Comparison of ENCODE assay signal across 11 cellular contexts in genomic region chr10:58065529-58065815, GRCh38.
DNase-seq lines count a peak whose midpoint lies in the region; ATAC-seq and TF ChIP-seq lines count a peak whose summit lies in the region.
"Had no signal": no experiment of that assay in that cellular context is flagged by ENCODE, and none has a peak within 500 bp of the region (broad histone marks: within the 10 kb centered on the region; RNA-seq: fewer than 3 reads in every experiment).

No MANE protein-coding gene starts in this region.

- H3K9me3 ChIP-seq in RWPE2 (ENCODE audit: severe bottlenecking) = no peaks in the 10 kb centered on the region
- H3K9me3 ChIP-seq: SJSA1 had no signal

- H3K36me3 ChIP-seq in RWPE2 (ENCODE audit: low read depth) = no peaks in the 10 kb centered on the region
- H3K36me3 ChIP-seq: SJSA1 had no signal

- H3K4me3 ChIP-seq in RWPE2 (ENCODE audit: severe bottlenecking) = no peak overlapping the region
- H3K4me3 ChIP-seq: GM23248, SJSA1 had no signal

- H3K27me3 ChIP-seq in RWPE2 (ENCODE audit: insufficient read depth, poor library complexity, severe bottlenecking) = no peaks in the 10 kb centered on the region
- H3K27me3 ChIP-seq: SJSA1 had no signal

- no peak overlapping the region for H3K27ac ChIP-seq in RWPE2 (ENCODE audit: poor library complexity, severe bottlenecking)
- H3K27ac ChIP-seq: GM23248, SJSA1 had no signal

- H3K4me3 Mint-ChIP-seq in HFFc6 (peak overlapping the region; percentile 63), mesothelial cell of epicardium (peak overlapping the region; percentile 46)
- H3K4me3 Mint-ChIP-seq: CD4-positive, CD25-positive, alpha-beta regulatory T cell had no signal

- H3K27ac Mint-ChIP-seq in HFFc6 = no peak overlapping the region
- H3K27ac Mint-ChIP-seq in mesothelial cell of epicardium = no peak overlapping the region
- H3K27ac Mint-ChIP-seq: CD4-positive, CD25-positive, alpha-beta regulatory T cell had no signal

- H3K4me1 Mint-ChIP-seq in HFFc6 (ENCODE audit: low read depth) (peaks cover 30% of the 10 kb centered on the region), mesothelial cell of epicardium (peaks cover 21% of the 10 kb centered on the region)
- H3K4me1 Mint-ChIP-seq: CD4-positive, CD25-positive, alpha-beta regulatory T cell had no signal

- H3K4me1 ChIP-seq in RWPE2 (ENCODE audit: insufficient read depth, poor library complexity, severe bottlenecking) = no peaks in the 10 kb centered on the region
- H3K4me1 ChIP-seq: SJSA1 had no signal

- peak; percentile 41 for TF ChIP-seq CTCF in HFFc6 (IDR thresholded peaks at IDR 0.05)
- peak; percentile 68 for TF ChIP-seq CTCF in RWPE2 (IDR thresholded peaks at IDR 0.05; ENCODE audit: poor library complexity, severe bottlenecking)
- no peak for TF ChIP-seq CTCF in mesothelial cell of epicardium (IDR thresholded peaks at IDR 0.05; ENCODE audit: unreplicated experiment)

- H3K27me3 Mint-ChIP-seq in HFFc6 (ENCODE audit: insufficient read depth) (peaks cover 25% of the 10 kb centered on the region), mesothelial cell of epicardium (ENCODE audit: low read depth) (peaks cover 2% of the 10 kb centered on the region)

- DNase-seq in HFFc6 = no peak
- DNase-seq in RWPE2 (ENCODE audit: low spot score) = no peak
- no peak for DNase-seq in mesothelial cell of epicardium (ENCODE audit: low spot score in 2 of 2, unreplicated experiment in 2 of 2)
- DNase-seq in DMS153 (lab: John Stamatoyannopoulos, UW) = no peak
- DNase-seq in NCI-H82 treated with DMSO at 0.1 percent for 48 hours (lab: John Stamatoyannopoulos, UW; ENCODE audit: unreplicated experiment) = no peak
- no peak for DNase-seq in stimulated activated CD4-positive, alpha-beta T cell treated with anti-CD3 and anti-CD28 coated beads, Interleukin-2, amount 100 ng/mL, for 24 hours
- DNase-seq in superior temporal gyrus (ENCODE audit: extremely low spot score) = no peak
- DNase-seq: NCI-H748 treated with DMSO at 0.1 percent for 48 hours had no signal

- ATAC-seq in RWPE2 (ENCODE audit: low read depth) = no peak

- H3K9me3 Mint-ChIP-seq in HFFc6 = no peaks in the 10 kb centered on the region
- H3K9me3 Mint-ChIP-seq in mesothelial cell of epicardium = no peaks in the 10 kb centered on the region

- H3K36me3 Mint-ChIP-seq in HFFc6 (ENCODE audit: low read depth) (no peaks in the 10 kb centered on the region), mesothelial cell of epicardium (no peaks in the 10 kb centered on the region)
- H3K36me3 Mint-ChIP-seq: CD4-positive, CD25-positive, alpha-beta regulatory T cell had no signal
